ENCODE assay signal across 11 cellular contexts in genomic region chr3:159787191-159787590, GRCh38. TPM values are rescaled to one million over a fixed set of nuclear protein-coding genes. Genes with fewer than 3 reads are reported as not detected.
DNase-seq lines count a peak whose midpoint lies in the region; ATAC-seq and TF ChIP-seq lines count a peak whose summit lies in the region.
"Had no signal": no experiment of that assay in that cellular context is flagged by ENCODE, and none has a peak within 500 bp of the region (broad histone marks: within the 10 kb centered on the region; RNA-seq: fewer than 3 reads in every experiment).

No MANE protein-coding gene starts in this region.

- intact Hi-C loops in transverse colon (cut with DNase I; ENCODE audit: low total_unique reads) = no loop called here

- in situ Hi-C loops in transverse colon (cut with MboI; ENCODE audit: low pct_ligation_motif_present in 1 of 4, low pct_unique_long_range_greater_than_20kb in 1 of 4, low sequenced_read_pairs in 3 of 4) = no loop called here

- H3K36me3 ChIP-seq in transverse colon = no peaks in the 10 kb centered on the region
- H3K36me3 ChIP-seq: cardiac muscle cell, pancreas had no signal

- no peak for TF ChIP-seq EP300 in transverse colon (IDR thresholded peaks at IDR 0.05; ENCODE audit: low read depth)

- no peak overlapping the region for H3K4me3 ChIP-seq in transverse colon
- H3K4me3 ChIP-seq: cardiac muscle cell, pancreas had no signal

- TF ChIP-seq CTCF in transverse colon (IDR thresholded peaks at IDR 0.05) = no peak

- peaks cover 36 to 100% (median 66%) of the 10 kb centered on the region in 4 donors for H3K4me1 ChIP-seq in transverse colon
- H3K4me1 ChIP-seq: pancreas had no signal

- no peaks in the 10 kb centered on the region for H3K9me3 ChIP-seq in transverse colon
- H3K9me3 ChIP-seq: pancreas had no signal

- 31 to 34% methylated on average over 3 to 4 of the region's 4 CpGs for WGBS in transverse colon (ENCODE audit: low coverage in 1 of 2), 2 donors

- peak overlapping the region; percentile 77 to 82 (median 81) for H3K27ac ChIP-seq in transverse colon
- H3K27ac ChIP-seq: cardiac muscle cell, pancreas had no signal

- H3K27me3 ChIP-seq in transverse colon = no peaks in the 10 kb centered on the region
- H3K27me3 ChIP-seq: cardiac muscle cell had no signal

- TF ChIP-seq POLR2A in transverse colon (IDR thresholded peaks at IDR 0.05) = no peak

- no peak for ATAC-seq in GM21381 (IDR thresholded peaks at IDR 0.05; ENCODE audit: unreplicated experiment)
- ATAC-seq: pancreas had no signal

- DNase-seq in NCI-H1417 (lab: John Stamatoyannopoulos, UW) (peak in 2 of 3 experiments; percentile 18 to 54), NCI-H1417 treated with DMSO at 0.1 percent for 48 hours (lab: John Stamatoyannopoulos, UW) (no peak), amniotic stem cell (lab: John Stamatoyannopoulos, UW) (peak; percentile 68), islet precursor cell (peak; percentile 75), transverse colon (peak; percentile 64), mesenteric fat pad (ENCODE audit: low spot score) (no peak), T-helper 2 cell (no peak)
- DNase-seq: 8988T, pancreas had no signal

RNA-seq across cellular contexts. Expression of gene SCHIP1, which starts 52.5 kb away (rescaled TPM):
- total RNA-seq in transverse colon (1 to 10 TPM in 2 of 4 donors, under 1 TPM in 2; 0.20 to 7.5 (median 2.5) TPM), mesenteric fat pad (11.9 TPM)

Comparison
In these comparisons a context has a peak if more than half of its experiments do, and no peak if none do; other contexts are left out.
1. DNase-seq: peak in NCI-H1417 (2 of 3), amniotic stem cell (single experiment), islet precursor cell (single experiment) and transverse colon (single experiment); none in NCI-H1417 treated with DMSO at 0.1 percent for 48 hours (single experiment), mesenteric fat pad (single experiment) and T-helper 2 cell (0 of 5).